Comparison of ENCODE assay signal across 9 cellular contexts in genomic region chr10:53601260-53601875, GRCh38.
DNase-seq lines count a peak whose midpoint lies in the region; ATAC-seq and TF ChIP-seq lines count a peak whose summit lies in the region.
"Had no signal": no experiment of that assay in that cellular context is flagged by ENCODE, and none has a peak within 500 bp of the region (broad histone marks: within the 10 kb centered on the region; RNA-seq: fewer than 3 reads in every experiment).

No MANE protein-coding gene starts in this region.

- intact Hi-C loops in left ventricle myocardium inferior (cut with micrococcal nuclease): no loop called here
- intact Hi-C loops in right cardiac atrium (cut with DNase I): loop anchor here in 1 of 4 donors (10.0 kb wide), 1 partner anchor 1673 kb away; no protein-coding TSS in a partner anchor

- H3K27ac ChIP-seq in left ventricle myocardium inferior (replicated peaks) (no peak overlapping the region), right cardiac atrium (ENCODE audit: low read length) (no peak overlapping the region), coronary artery (no peak overlapping the region)

- 13% methylated on average over 11 of the region's 11 CpGs for WGBS in right cardiac atrium

- no peak overlapping the region for H3K27ac Mint-ChIP-seq in nephron
- H3K27ac Mint-ChIP-seq: dendritic cell treated with granulocyte-macrophage colony-stimulating factor and Interleukin-4, amounts not matched to agents 40 ng/mL and 50 ng/mL, for 4 days had no signal

- H3K9me3 Mint-ChIP-seq in nephron: no peaks in the 10 kb centered on the region
- H3K9me3 Mint-ChIP-seq: dendritic cell treated with granulocyte-macrophage colony-stimulating factor and Interleukin-4, amounts not matched to agents 40 ng/mL and 50 ng/mL, for 4 days had no signal

- peaks cover 12% of the 10 kb centered on the region for H3K4me1 Mint-ChIP-seq in nephron

- DNase-seq in left ventricle myocardium inferior: no peak
- no peak for DNase-seq in right cardiac atrium
- peak; percentile 59 for DNase-seq in NCI-H82 (lab: John Stamatoyannopoulos, UW)
- DNase-seq in coronary artery (ENCODE audit: low spot score): no peak
- no peak for DNase-seq in activated naive CD4-positive, alpha-beta T cell treated with Interleukin-2 at 50 U/mL for 16 hours

- no peaks in the 10 kb centered on the region for H3K27me3 Mint-ChIP-seq in nephron (ENCODE audit: low read depth)
- H3K27me3 Mint-ChIP-seq: dendritic cell treated with granulocyte-macrophage colony-stimulating factor and Interleukin-4, amounts not matched to agents 40 ng/mL and 50 ng/mL, for 4 days had no signal

- no peak for ATAC-seq in right cardiac atrium
- ATAC-seq in HG03095 (IDR thresholded peaks at IDR 0.05; ENCODE audit: unreplicated experiment): peak; percentile 66
- no peak for ATAC-seq in HG02588 (IDR thresholded peaks at IDR 0.05; ENCODE audit: unreplicated experiment)

- H3K4me1 ChIP-seq in left ventricle myocardium inferior: no peaks in the 10 kb centered on the region
- H3K4me1 ChIP-seq in right cardiac atrium (ENCODE audit: control insufficient read depth, insufficient read depth, low read length): no peaks in the 10 kb centered on the region

- H3K27me3 ChIP-seq in left ventricle myocardium inferior (ENCODE audit: low read depth): peaks cover 7% of the 10 kb centered on the region
- no peaks in the 10 kb centered on the region for H3K27me3 ChIP-seq in right cardiac atrium (ENCODE audit: control insufficient read depth, insufficient read depth)

- no peaks in the 10 kb centered on the region for H3K9me3 ChIP-seq in left ventricle myocardium inferior (replicated peaks)
- no peaks in the 10 kb centered on the region for H3K9me3 ChIP-seq in right cardiac atrium (ENCODE audit: control insufficient read depth, low read length)

- no peaks in the 10 kb centered on the region for H3K36me3 Mint-ChIP-seq in nephron (ENCODE audit: low read depth)

- H3K4me3 ChIP-seq in left ventricle myocardium inferior (no peak overlapping the region), right cardiac atrium (ENCODE audit: low read length) (no peak overlapping the region), coronary artery (no peak overlapping the region)

- TF ChIP-seq CTCF in left ventricle myocardium inferior (IDR thresholded peaks at IDR 0.05; ENCODE audit: borderline replicate concordance): peak; percentile 86
- peak; percentile 50 for TF ChIP-seq CTCF in coronary artery (IDR thresholded peaks at IDR 0.05)
- peak; percentile 92 to 95 (median 94) for TF ChIP-seq CTCF in nephron (IDR thresholded peaks at IDR 0.05; ENCODE audit: unreplicated experiment in 3 of 3)

- no peak overlapping the region for H3K4me3 Mint-ChIP-seq in nephron
- H3K4me3 Mint-ChIP-seq: dendritic cell treated with granulocyte-macrophage colony-stimulating factor and Interleukin-4, amounts not matched to agents 40 ng/mL and 50 ng/mL, for 4 days had no signal

- H3K36me3 ChIP-seq in left ventricle myocardium inferior: no peaks in the 10 kb centered on the region
